11 cellular contexts compared by ENCODE assay signal in the genomic region with DNA sequence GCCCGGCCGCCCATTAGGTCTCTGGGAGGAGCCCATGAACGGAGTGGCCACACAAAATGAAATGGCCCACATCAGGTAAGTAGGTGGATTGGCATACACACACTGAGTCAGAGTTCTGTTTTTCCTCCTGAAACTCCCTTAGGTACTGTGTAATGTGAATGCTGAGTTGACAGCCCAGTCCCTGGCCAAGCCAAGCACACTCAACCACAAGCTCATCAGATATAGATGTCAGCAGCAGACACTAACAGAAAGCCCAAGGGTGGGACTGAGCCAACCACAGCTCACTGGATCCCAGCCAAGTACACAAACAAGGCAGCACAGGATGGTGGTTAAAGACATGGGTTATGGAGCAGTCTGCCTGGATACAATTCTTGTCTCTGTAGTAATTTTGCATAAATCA.
A peak's percentile ranks its signal among the peaks of the same experiment; 100 is the strongest.
DNase-seq lines count a peak whose midpoint lies in the region; ATAC-seq and TF ChIP-seq lines count a peak whose summit lies in the region.
"Had no signal": no experiment of that assay in that cellular context is flagged by ENCODE, and none has a peak within 500 bp of the region (broad histone marks: within the 10 kb centered on the region; RNA-seq: fewer than 3 reads in every experiment).

No MANE protein-coding gene starts in this region.

- intact Hi-C loops in activated CD8-positive, alpha-beta T cell treated with anti-CD3 and anti-CD28 coated beads for 36 hours (cut with micrococcal nuclease) = no loop called here

- no peak overlapping the region for H3K4me3 ChIP-seq in fibroblast of pulmonary artery (replicated peaks; ENCODE audit: low read depth, low read length)
- no peak overlapping the region for H3K4me3 ChIP-seq in CD8-positive, alpha-beta memory T cell (ENCODE audit: low read length)
- H3K4me3 ChIP-seq: lung, MG63, PC-9 had no signal

- ATAC-seq in activated CD8-positive, alpha-beta T cell treated with anti-CD3 and anti-CD28 coated beads for 36 hours = no peak
- no peak for ATAC-seq in activated CD8-positive, alpha-beta T cell treated with anti-CD3 and anti-CD28 coated beads, Interleukin-2, amount 10 ng/mL, durations not matched to agents 7 days and 5 days
- no peak for ATAC-seq in stimulated activated naive CD8-positive, alpha-beta T cell treated with anti-CD3 and anti-CD28 coated beads, Interleukin-15, Interleukin-2, amounts not matched to agents 100 U/mL and 50 U/mL, for 24 hours
- no peak for ATAC-seq in HG03565 (IDR thresholded peaks at IDR 0.05; ENCODE audit: unreplicated experiment)

- CTCF ChIA-PET in activated CD8-positive, alpha-beta T cell treated with anti-CD3 and anti-CD28 coated beads for 36 hours (lab: Charles Lee) = interaction anchor here (2.5 kb wide), 1 partner anchor 10 kb away, joined by 10 read pairs; no protein-coding TSS in a partner anchor
- CTCF ChIA-PET in activated CD8-positive, alpha-beta T cell treated with anti-CD3 and anti-CD28 coated beads, Interleukin-2, amount 10 ng/mL, durations not matched to agents 7 days and 5 days (lab: Charles Lee) = no interaction called here
- CTCF ChIA-PET in CD8-positive, alpha-beta memory T cell (lab: Charles Lee) = no interaction called here

- TF ChIP-seq CTCF in activated CD8-positive, alpha-beta T cell treated with anti-CD3 and anti-CD28 coated beads for 36 hours (IDR thresholded peaks at IDR 0.05) = no peak
- TF ChIP-seq CTCF in fibroblast of pulmonary artery (IDR thresholded peaks at IDR 0.05; ENCODE audit: low read length, missing control alignments) = no peak

- no peaks in the 10 kb centered on the region for H3K4me1 Mint-ChIP-seq in activated CD8-positive, alpha-beta T cell treated with anti-CD3 and anti-CD28 coated beads for 36 hours (ENCODE audit: low read depth)
- H3K4me1 Mint-ChIP-seq in activated CD8-positive, alpha-beta T cell treated with anti-CD3 and anti-CD28 coated beads, Interleukin-2, amount 10 ng/mL, durations not matched to agents 7 days and 5 days (ENCODE audit: low read depth) = no peaks in the 10 kb centered on the region
- H3K4me1 Mint-ChIP-seq in CD8-positive, alpha-beta memory T cell = no peaks in the 10 kb centered on the region

- POLR2A ChIA-PET in activated CD8-positive, alpha-beta T cell treated with anti-CD3 and anti-CD28 coated beads for 36 hours (lab: Charles Lee) = no interaction called here
- POLR2A ChIA-PET in activated CD8-positive, alpha-beta T cell treated with anti-CD3 and anti-CD28 coated beads, Interleukin-2, amount 10 ng/mL, durations not matched to agents 7 days and 5 days (lab: Charles Lee) = no interaction called here
- POLR2A ChIA-PET in CD8-positive, alpha-beta memory T cell (lab: Charles Lee) = no interaction called here

- H3K9me3 Mint-ChIP-seq in activated CD8-positive, alpha-beta T cell treated with anti-CD3 and anti-CD28 coated beads for 36 hours = no peaks in the 10 kb centered on the region
- no peaks in the 10 kb centered on the region for H3K9me3 Mint-ChIP-seq in activated CD8-positive, alpha-beta T cell treated with anti-CD3 and anti-CD28 coated beads, Interleukin-2, amount 10 ng/mL, durations not matched to agents 7 days and 5 days (ENCODE audit: insufficient read depth)
- H3K9me3 Mint-ChIP-seq in CD8-positive, alpha-beta memory T cell = peaks cover 0 to 5% (median 0%) of the 10 kb centered on the region in 5 donors

- no peak overlapping the region for H3K4me3 Mint-ChIP-seq in activated CD8-positive, alpha-beta T cell treated with anti-CD3 and anti-CD28 coated beads for 36 hours
- H3K4me3 Mint-ChIP-seq in activated CD8-positive, alpha-beta T cell treated with anti-CD3 and anti-CD28 coated beads, Interleukin-2, amount 10 ng/mL, durations not matched to agents 7 days and 5 days = no peak overlapping the region
- H3K4me3 Mint-ChIP-seq in CD8-positive, alpha-beta memory T cell = no peak overlapping the region

- H3K27me3 Mint-ChIP-seq in activated CD8-positive, alpha-beta T cell treated with anti-CD3 and anti-CD28 coated beads for 36 hours = no peaks in the 10 kb centered on the region
- no peaks in the 10 kb centered on the region for H3K27me3 Mint-ChIP-seq in activated CD8-positive, alpha-beta T cell treated with anti-CD3 and anti-CD28 coated beads, Interleukin-2, amount 10 ng/mL, durations not matched to agents 7 days and 5 days (ENCODE audit: low read depth)
- H3K27me3 Mint-ChIP-seq in CD8-positive, alpha-beta memory T cell = no peaks in the 10 kb centered on the region

- H3K36me3 Mint-ChIP-seq in activated CD8-positive, alpha-beta T cell treated with anti-CD3 and anti-CD28 coated beads for 36 hours (ENCODE audit: low read depth) = no peaks in the 10 kb centered on the region
- H3K36me3 Mint-ChIP-seq in activated CD8-positive, alpha-beta T cell treated with anti-CD3 and anti-CD28 coated beads, Interleukin-2, amount 10 ng/mL, durations not matched to agents 7 days and 5 days (ENCODE audit: low read depth) = no peaks in the 10 kb centered on the region
- H3K36me3 Mint-ChIP-seq in CD8-positive, alpha-beta memory T cell = no peaks in the 10 kb centered on the region

- H3K27ac ChIP-seq in CD8-positive, alpha-beta memory T cell (ENCODE audit: low read depth, low read length) = no peak overlapping the region
- H3K27ac ChIP-seq: PC-9 had no signal

- no peak overlapping the region for H3K27ac Mint-ChIP-seq in activated CD8-positive, alpha-beta T cell treated with anti-CD3 and anti-CD28 coated beads for 36 hours
- no peak overlapping the region for H3K27ac Mint-ChIP-seq in activated CD8-positive, alpha-beta T cell treated with anti-CD3 and anti-CD28 coated beads, Interleukin-2, amount 10 ng/mL, durations not matched to agents 7 days and 5 days
- H3K27ac Mint-ChIP-seq in CD8-positive, alpha-beta memory T cell = no peak overlapping the region

- no peaks in the 10 kb centered on the region for H3K9me3 ChIP-seq in CD8-positive, alpha-beta memory T cell (ENCODE audit: low read length)
- H3K9me3 ChIP-seq: MG63 had no signal

- no peaks in the 10 kb centered on the region for H3K27me3 ChIP-seq in CD8-positive, alpha-beta memory T cell (ENCODE audit: insufficient read depth, low read length, poor library complexity, severe bottlenecking)
- H3K27me3 ChIP-seq: MG63 had no signal

- peak; percentile 2 for DNase-seq in activated CD8-positive, alpha-beta T cell treated with anti-CD3 and anti-CD28 coated beads for 36 hours
- DNase-seq in activated CD8-positive, alpha-beta T cell treated with anti-CD3 and anti-CD28 coated beads, Interleukin-2, amount 10 ng/mL, durations not matched to agents 7 days and 5 days = no peak
- DNase-seq in RPMI8226 (peak; percentile 76), fibroblast of pulmonary artery (ENCODE audit: low read depth) (peak; percentile 88), inferior parietal cortex (ENCODE audit: extremely low spot score) (no peak)
- peak; percentile 6 for DNase-seq in stimulated activated naive CD8-positive, alpha-beta T cell treated with anti-CD3 and anti-CD28 coated beads, Interleukin-15, Interleukin-2, amounts not matched to agents 100 U/mL and 50 U/mL, for 24 hours
- no peak for DNase-seq in CD8-positive, alpha-beta memory T cell
- DNase-seq: MG63 had no signal

- H3K36me3 ChIP-seq in CD8-positive, alpha-beta memory T cell (ENCODE audit: insufficient read depth, low read length) = no peaks in the 10 kb centered on the region
- H3K36me3 ChIP-seq: MG63 had no signal

- H3K4me1 ChIP-seq in CD8-positive, alpha-beta memory T cell (ENCODE audit: insufficient read depth, low read length) = no peaks in the 10 kb centered on the region

Comparison
In these comparisons a context has a peak if more than half of its experiments do, and no peak if none do; other contexts are left out.
1. DNase-seq: peak in activated CD8-positive, alpha-beta T cell treated with anti-CD3 and anti-CD28 coated beads for 36 hours (single experiment), RPMI8226 (single experiment), fibroblast of pulmonary artery (single experiment) and stimulated activated naive CD8-positive, alpha-beta T cell treated with anti-CD3 and anti-CD28 coated beads, Interleukin-15, Interleukin-2, amounts not matched to agents 100 U/mL and 50 U/mL, for 24 hours (single experiment); none in activated CD8-positive, alpha-beta T cell treated with anti-CD3 and anti-CD28 coated beads, Interleukin-2, amount 10 ng/mL, durations not matched to agents 7 days and 5 days (single experiment), inferior parietal cortex (single experiment) and CD8-positive, alpha-beta memory T cell (0 of 5).